In the genomic region with DNA sequence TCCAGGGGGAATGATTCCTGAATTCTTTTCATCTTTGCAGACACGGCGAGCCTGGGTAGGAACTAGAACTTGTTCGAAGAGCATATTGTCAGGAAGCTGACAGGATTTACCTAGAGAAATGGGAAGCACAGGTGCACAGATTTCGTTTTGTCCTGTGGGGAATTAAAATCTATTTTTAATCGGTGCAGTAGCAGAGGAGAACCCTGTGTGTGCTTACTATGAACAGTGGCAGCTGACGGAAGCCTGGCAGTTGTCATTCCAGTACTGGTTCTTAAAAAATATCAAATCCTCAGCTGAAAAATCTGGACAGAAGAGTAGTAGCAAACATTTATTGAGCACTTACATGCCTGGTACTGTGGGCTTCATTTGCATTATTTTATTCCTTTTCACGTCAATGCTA, we compare ENCODE assay signal across 27 cellular contexts.
"Had no signal": no experiment of that assay in that cellular context is flagged by ENCODE, and none has a peak within 500 bp of the region (broad histone marks: within the 10 kb centered on the region; RNA-seq: fewer than 3 reads in every experiment).

No MANE protein-coding gene starts in this region.

- DNase-seq: activated B cell treated with CpG ODN at 0.5 μM for 24 hours; activated CD4-positive, alpha-beta T cell treated with anti-CD3 and anti-CD28 coated beads for 48 hours; activated CD4-positive, alpha-beta T cell treated with anti-CD3 and anti-CD28 coated beads, Interleukin-2, amount 50 U/mL, for 1 hour; activated CD4-positive, alpha-beta T cell treated with anti-CD3 and anti-CD28 coated beads, Interleukin-2, amount 50 U/mL, for 48 hours; activated CD8-positive, alpha-beta memory T cell treated with anti-CD3 and anti-CD28 coated beads for 24 hours; activated CD8-positive, alpha-beta T cell treated with anti-CD3 and anti-CD28 coated beads for 36 hours; activated effector memory CD4-positive, alpha-beta T cell treated with Interleukin-2 at 50 U/mL for 16 hours; activated gamma-delta T cell treated with Interleukin-2 at 50 U/mL for 16 hours; activated naive CD4-positive, alpha-beta T cell treated with anti-CD3 and anti-CD28 coated beads, Interleukin-2, amount 50 U/mL, for 16 hours; activated naive CD4-positive, alpha-beta T cell treated with Interleukin-2 at 50 U/mL for 16 hours; activated T-cell treated with anti-CD3 and anti-CD28 coated beads, Interleukin-2, amount 50 U/mL, for 4 hours; amniotic stem cell; anterior cingulate cortex; brain microvascular endothelial cell; dorsolateral prefrontal cortex; effector memory CD4-positive, alpha-beta T cell; endodermal cell; foreskin keratinocyte; T-helper 1 cell; T-helper 17 cell; T1000; WERI-Rb-1 had no signal

- H3K9me3 ChIP-seq: gastroesophageal sphincter had no signal

- H3K27ac ChIP-seq: brain microvascular endothelial cell, coronary artery, dorsolateral prefrontal cortex, foreskin keratinocyte, gastroesophageal sphincter, WERI-Rb-1 had no signal

- ATAC-seq: activated CD4-positive, CD25-positive, alpha-beta regulatory T cell treated with anti-CD3 and anti-CD28 coated beads, Interleukin-2, amount 50 U/mL, for 24 hours; activated CD8-positive, alpha-beta T cell treated with anti-CD3 and anti-CD28 coated beads for 36 hours; activated T-cell treated with anti-CD3 and anti-CD28 coated beads, Interleukin-2, amount 50 U/mL, for 4 hours; activated T-helper 17 cell treated with anti-CD3 and anti-CD28 coated beads, Interleukin-2, amount 50 U/mL, for 72 hours; esophagus mucosa; foreskin keratinocyte; gastroesophageal sphincter; T-helper 17 cell had no signal

- H3K4me3 ChIP-seq: coronary artery, dorsolateral prefrontal cortex, gastroesophageal sphincter had no signal

- H3K27me3 ChIP-seq: brain microvascular endothelial cell, foreskin keratinocyte, gastroesophageal sphincter had no signal

- H3K36me3 ChIP-seq: brain microvascular endothelial cell, gastroesophageal sphincter, WERI-Rb-1 had no signal

- H3K4me1 ChIP-seq: foreskin keratinocyte, gastroesophageal sphincter had no signal
